ENCODE assay signal across 1 cellular context in genomic region chr1:230898748-230899147, GRCh38.
TF ChIP-seq lines count a peak whose summit lies in the region.

No MANE protein-coding gene starts in this region.

TF ChIP-seq in K562, 482 proteins besides CTCF, POLR2A, EP300 and RAD21:
- TF ChIP-seq SMARCC2 (IDR thresholded peaks at IDR 0.05; ENCODE audit: low read depth) (no peak), USF2 (CRISPR knock-in tag; IDR thresholded peaks at IDR 0.05) (peak; percentile 62), RAD51 (IDR thresholded peaks at IDR 0.05; ENCODE audit: borderline replicate concordance, low read depth) (peak; percentile 49; the same call in 1 of the 2 replicates), IRF1 (CRISPR knock-in tag; IDR thresholded peaks at IDR 0.05; ENCODE audit: borderline replicate concordance) (no peak), USF1 (CRISPR knock-in tag; IDR thresholded peaks at IDR 0.05) (peak; percentile 69)
